19 cellular contexts compared by ENCODE assay signal in the genomic region with DNA sequence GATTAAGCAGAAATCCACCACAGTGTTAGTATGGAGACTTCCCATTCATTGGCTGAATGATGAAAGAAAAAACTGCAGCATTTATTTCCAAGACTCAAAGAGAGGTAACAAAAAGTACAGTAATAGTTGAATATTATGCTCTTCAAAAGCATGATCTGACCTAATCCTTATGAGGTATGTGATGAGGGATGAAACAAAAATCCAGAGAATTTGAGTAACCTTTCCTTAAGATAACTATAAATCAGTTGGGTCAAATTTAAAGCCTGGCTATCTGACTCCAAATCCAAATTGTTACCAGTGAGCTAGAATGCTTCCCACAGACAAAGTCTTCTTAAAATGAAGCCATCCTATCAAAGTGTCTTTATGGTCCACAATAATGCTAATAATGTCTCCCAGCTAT.
"Had no signal": no experiment of that assay in that cellular context is flagged by ENCODE, and none has a peak within 500 bp of the region (broad histone marks: within the 10 kb centered on the region; RNA-seq: fewer than 3 reads in every experiment).

No MANE protein-coding gene starts in this region.

- ATAC-seq: activated T-helper 17 cell treated with anti-CD3 and anti-CD28 coated beads, Interleukin-2, amount 50 U/mL, for 72 hours had no signal

- H3K9me3 Mint-ChIP-seq: activated T-helper 17 cell treated with anti-CD3 and anti-CD28 coated beads, Interleukin-2, amount 50 U/mL, for 72 hours; naive B cell had no signal

- H3K27ac Mint-ChIP-seq: activated T-helper 17 cell treated with anti-CD3 and anti-CD28 coated beads, Interleukin-2, amount 50 U/mL, for 72 hours had no signal

- H3K4me3 Mint-ChIP-seq: activated T-helper 17 cell treated with anti-CD3 and anti-CD28 coated beads, Interleukin-2, amount 50 U/mL, for 72 hours; naive B cell had no signal

- H3K27me3 Mint-ChIP-seq: activated T-helper 17 cell treated with anti-CD3 and anti-CD28 coated beads, Interleukin-2, amount 50 U/mL, for 72 hours; naive B cell had no signal

- H3K4me1 ChIP-seq: breast epithelium, left lung, right atrium auricular region, transverse colon, vagina had no signal

- H3K27ac ChIP-seq: breast epithelium, hepatocyte, left lung, right atrium auricular region, transverse colon, vagina had no signal

- H3K9me3 ChIP-seq: breast epithelium, left lung, right atrium auricular region, transverse colon, vagina had no signal

- H3K4me2 ChIP-seq: hepatocyte had no signal

- H3K4me3 ChIP-seq: breast epithelium, hepatocyte, left lung, right atrium auricular region, transverse colon, vagina had no signal

- H3K79me2 ChIP-seq: hepatocyte had no signal

- H2AFZ ChIP-seq: hepatocyte had no signal

- H3K36me3 ChIP-seq: breast epithelium, left lung, right atrium auricular region, transverse colon, vagina had no signal

- H3K4me1 Mint-ChIP-seq: activated T-helper 17 cell treated with anti-CD3 and anti-CD28 coated beads, Interleukin-2, amount 50 U/mL, for 72 hours; naive B cell had no signal

- DNase-seq: activated CD4-positive, alpha-beta T cell treated with anti-CD3 and anti-CD28 coated beads for 1 hour; activated CD4-positive, alpha-beta T cell treated with anti-CD3 and anti-CD28 coated beads, Interleukin-2, amount 50 U/mL, for 4 hours; activated naive CD4-positive, alpha-beta T cell treated with Interleukin-2 at 50 U/mL for 16 hours; activated T-cell treated with anti-CD3 and anti-CD28 coated beads for 4 hours; aorta; left lung; mammary epithelial cell; naive B cell; small intestine; stimulated activated CD4-positive, alpha-beta T cell treated with anti-CD3 and anti-CD28 coated beads, Interleukin-4, amount 100 ng/mL, for 24 hours; stimulated activated naive CD4-positive, alpha-beta T cell treated with Interleukin-2 at 50 U/mL for 16 hours; substantia nigra; transverse colon had no signal

- FAIRE-seq: keratinocyte, small intestine had no signal

- H3K27me3 ChIP-seq: breast epithelium, hepatocyte, left lung, right atrium auricular region, transverse colon, vagina had no signal
